Comparison of ENCODE assay signal across 21 cellular contexts in the genomic region with DNA sequence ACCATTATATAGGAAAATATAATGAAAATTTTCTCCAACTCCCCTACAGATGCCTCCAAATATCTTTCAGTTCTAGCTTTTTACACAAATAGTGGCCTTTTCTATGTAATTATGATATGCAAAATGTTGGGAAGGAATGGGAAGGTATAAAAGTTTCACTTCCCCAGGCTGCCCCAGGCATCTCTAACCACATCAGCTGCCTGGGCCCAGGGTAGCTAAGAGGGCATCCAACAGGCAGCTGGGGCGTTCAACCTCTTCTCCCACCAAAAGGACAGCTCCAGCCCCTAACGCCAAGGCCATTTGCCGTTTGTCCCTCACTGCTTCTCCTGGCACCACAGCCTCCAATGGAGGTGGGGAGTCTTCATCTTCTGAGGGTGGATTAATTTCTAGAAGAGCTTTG.
"Had no signal": no experiment of that assay in that cellular context is flagged by ENCODE, and none has a peak within 500 bp of the region (broad histone marks: within the 10 kb centered on the region; RNA-seq: fewer than 3 reads in every experiment).

No MANE protein-coding gene starts in this region.

- H3K27me3 ChIP-seq: ascending aorta, breast epithelium, thyroid gland had no signal

- H3K4me1 ChIP-seq: breast epithelium had no signal

- FAIRE-seq: endometrium, frontal cortex had no signal

- DNase-seq: activated CD4-positive, CD25-positive, alpha-beta regulatory T cell treated with anti-CD3 and anti-CD28 coated beads, Interleukin-2, amount 50 U/mL, for 72 hours; activated CD8-positive, alpha-beta memory T cell treated with anti-CD3 and anti-CD28 coated beads for 24 hours; activated CD8-positive, alpha-beta memory T cell treated with anti-CD3 and anti-CD28 coated beads, Interleukin-2, amount 50 U/mL, for 48 hours; activated effector memory CD4-positive, alpha-beta T cell treated with Interleukin-2 at 50 U/mL for 16 hours; activated T-cell treated with anti-CD3 and anti-CD28 coated beads, Interleukin-2, amount 50 U/mL, for 48 hours; cortex of kidney; erythroblast; head of caudate nucleus; kidney glomerular epithelial cell; left ventricle myocardium inferior; mammary epithelial cell; naive thymus-derived CD4-positive, alpha-beta T cell; psoas muscle; right cardiac atrium; stimulated activated CD4-positive, alpha-beta T cell treated with anti-CD3 and anti-CD28 coated beads, Interleukin-2, amount 100 ng/mL, for 24 hours; stimulated activated naive CD4-positive, alpha-beta T cell treated with Interleukin-2 at 50 U/mL for 16 hours; thyroid gland had no signal

- ATAC-seq: naive thymus-derived CD4-positive, alpha-beta T cell; psoas muscle; right cardiac atrium had no signal

- H3K36me3 ChIP-seq: ascending aorta, breast epithelium, left ventricle myocardium inferior, thyroid gland had no signal

- H3K27ac ChIP-seq: ascending aorta, breast epithelium, left ventricle myocardium inferior, psoas muscle, thyroid gland had no signal

- H3K9me3 ChIP-seq: ascending aorta, breast epithelium, thyroid gland had no signal

- H3K4me3 ChIP-seq: breast epithelium, left ventricle myocardium inferior, thyroid gland had no signal
